ENCODE assay signal across 33 cellular contexts in the genomic region with DNA sequence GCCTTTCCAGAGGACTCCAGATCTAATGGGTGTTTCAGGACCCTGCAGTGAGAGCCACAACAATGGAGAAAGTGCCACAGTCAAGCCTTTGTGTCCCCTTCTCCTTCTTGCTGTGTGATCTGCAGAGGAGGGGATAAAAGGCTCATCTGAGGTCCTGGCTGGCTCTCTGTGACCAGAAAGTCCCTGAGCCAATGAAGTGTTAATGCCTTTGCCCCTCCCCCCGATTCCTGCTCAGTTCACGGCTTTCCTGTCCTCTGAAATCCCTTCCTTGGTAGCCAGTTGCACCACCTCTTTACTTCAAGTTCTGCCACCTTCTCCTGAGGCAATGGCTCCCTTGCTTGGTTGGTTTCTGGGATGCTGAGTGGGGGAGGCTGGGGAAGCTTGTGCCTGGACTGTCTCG. TPM values are rescaled to one million over a fixed set of nuclear protein-coding genes. Genes with fewer than 3 reads are reported as not detected.
DNase-seq lines count a peak whose midpoint lies in the region; ATAC-seq lines count a peak whose summit lies in the region.
"Had no signal": no experiment of that assay in that cellular context is flagged by ENCODE, and none has a peak within 500 bp of the region (broad histone marks: within the 10 kb centered on the region; RNA-seq: fewer than 3 reads in every experiment).

No MANE protein-coding gene starts in this region.

- H3K4me1 Mint-ChIP-seq in activated naive CD8-positive, alpha-beta T cell treated with anti-CD3 and anti-CD28 coated beads, Interleukin-2, amount 10 ng/mL, durations not matched to agents 7 days and 5 days, result peaks cover 52% of the 10 kb centered on the region
- peaks cover 62% of the 10 kb centered on the region for H3K4me1 Mint-ChIP-seq in activated naive CD8-positive, alpha-beta T cell treated with anti-CD3 and anti-CD28 coated beads for 36 hours
- peaks cover 65% of the 10 kb centered on the region for H3K4me1 Mint-ChIP-seq in T-helper 17 cell
- H3K4me1 Mint-ChIP-seq in memory B cell, result peaks cover 70% of the 10 kb centered on the region
- H3K4me1 Mint-ChIP-seq in stimulated activated naive B cell treated with anti-CD40 and anti-IgM and Interleukin-4, amounts not matched to agents 10 μg/mL and 1 μg/mL and 100 μg/mL, for 72 hours, result peaks cover 66 to 93% of the 10 kb centered on the region in 2 donors
- peaks cover 86% of the 10 kb centered on the region for H3K4me1 Mint-ChIP-seq in activated CD4-positive, alpha-beta T cell treated with anti-CD3 and anti-CD28 coated beads, Interleukin-2, amount 10 ng/mL, durations not matched to agents 7 days and 5 days

- no peak for ATAC-seq in activated naive CD8-positive, alpha-beta T cell treated with anti-CD3 and anti-CD28 coated beads, Interleukin-2, amount 10 ng/mL, durations not matched to agents 7 days and 5 days (ENCODE audit: low read depth)
- ATAC-seq in T-helper 17 cell (no peak), memory B cell (ENCODE audit: low read depth) (no peak), HG03025 (IDR thresholded peaks at IDR 0.05; ENCODE audit: low FRiP score, unreplicated experiment) (no peak)
- ATAC-seq in stimulated activated naive B cell treated with anti-CD40 and anti-IgM and Interleukin-4, amounts not matched to agents 10 μg/mL and 1 μg/mL and 100 μg/mL, for 72 hours (replicated peaks), result no peak
- ATAC-seq: activated CD4-positive, alpha-beta T cell treated with anti-CD3 and anti-CD28 coated beads for 36 hours; activated CD8-positive, alpha-beta T cell treated with anti-CD3 and anti-CD28 coated beads, Interleukin-2, amount 10 ng/mL, durations not matched to agents 7 days and 5 days; foreskin keratinocyte; heart left ventricle; HepG2; Right ventricle myocardium inferior had no signal

- H3K27me3 Mint-ChIP-seq in activated naive CD8-positive, alpha-beta T cell treated with anti-CD3 and anti-CD28 coated beads, Interleukin-2, amount 10 ng/mL, durations not matched to agents 7 days and 5 days, result no peaks in the 10 kb centered on the region
- no peaks in the 10 kb centered on the region for H3K27me3 Mint-ChIP-seq in activated naive CD8-positive, alpha-beta T cell treated with anti-CD3 and anti-CD28 coated beads for 36 hours
- H3K27me3 Mint-ChIP-seq in T-helper 17 cell, result no peaks in the 10 kb centered on the region
- H3K27me3 Mint-ChIP-seq in memory B cell, result no peaks in the 10 kb centered on the region
- no peaks in the 10 kb centered on the region for H3K27me3 Mint-ChIP-seq in stimulated activated naive B cell treated with anti-CD40 and anti-IgM and Interleukin-4, amounts not matched to agents 10 μg/mL and 1 μg/mL and 100 μg/mL, for 72 hours
- H3K27me3 Mint-ChIP-seq in activated CD4-positive, alpha-beta T cell treated with anti-CD3 and anti-CD28 coated beads, Interleukin-2, amount 10 ng/mL, durations not matched to agents 7 days and 5 days, result no peaks in the 10 kb centered on the region
- H3K27me3 Mint-ChIP-seq: activated CD4-positive, alpha-beta T cell treated with anti-CD3 and anti-CD28 coated beads for 36 hours had no signal

- DNase-seq in activated naive CD8-positive, alpha-beta T cell treated with anti-CD3 and anti-CD28 coated beads, Interleukin-2, amount 10 ng/mL, durations not matched to agents 7 days and 5 days, result no peak
- no peak for DNase-seq in activated naive CD8-positive, alpha-beta T cell treated with anti-CD3 and anti-CD28 coated beads for 36 hours
- DNase-seq in T-helper 17 cell, result no peak
- no peak for DNase-seq in memory B cell (ENCODE audit: low spot score in 2 of 2)
- DNase-seq in stimulated activated naive B cell treated with anti-CD40 and anti-IgM and Interleukin-4, amounts not matched to agents 10 μg/mL and 1 μg/mL and 100 μg/mL, for 72 hours, result no peak
- no peak for DNase-seq in globus pallidus (ENCODE audit: low spot score)
- no peak for DNase-seq in activated CD4-positive, alpha-beta T cell treated with anti-CD3 and anti-CD28 coated beads, Interleukin-2, amount 10 ng/mL, durations not matched to agents 7 days and 5 days
- DNase-seq: activated CD4-positive, alpha-beta T cell treated with anti-CD3 and anti-CD28 coated beads for 36 hours; activated CD8-positive, alpha-beta T cell treated with anti-CD3 and anti-CD28 coated beads, Interleukin-2, amount 10 ng/mL, durations not matched to agents 7 days and 5 days; AML-193; central memory CD4-positive, alpha-beta T cell; COR-L47; DMS79 treated with DMSO at 0.1 percent for 48 hours; esophagus squamous epithelium; foreskin keratinocyte; GDM1; heart left ventricle; Kasumi-1; NCI-H1436; NCI-H226; NCI-H526 treated with DMSO at 0.1 percent for 48 hours; NK-92 treated with Interleukin-12 subunit alpha and Interleukin-12 subunit beta, amount 100 ng/mL, for 24 hours; SK-N-SH; stimulated activated CD8-positive, alpha-beta memory T cell treated with anti-CD3 and anti-CD28 coated beads, Interleukin-4, amount 100 ng/mL, for 48 hours; T-helper 2 cell; thyroid gland had no signal

- H3K4me3 Mint-ChIP-seq in activated naive CD8-positive, alpha-beta T cell treated with anti-CD3 and anti-CD28 coated beads, Interleukin-2, amount 10 ng/mL, durations not matched to agents 7 days and 5 days, result no peak overlapping the region
- H3K4me3 Mint-ChIP-seq in activated naive CD8-positive, alpha-beta T cell treated with anti-CD3 and anti-CD28 coated beads for 36 hours, result no peak overlapping the region
- H3K4me3 Mint-ChIP-seq in T-helper 17 cell, result no peak overlapping the region
- H3K4me3 Mint-ChIP-seq in memory B cell, result peak overlapping the region; percentile 47
- peak overlapping the region; percentile 25 to 40 for H3K4me3 Mint-ChIP-seq in stimulated activated naive B cell treated with anti-CD40 and anti-IgM and Interleukin-4, amounts not matched to agents 10 μg/mL and 1 μg/mL and 100 μg/mL, for 72 hours
- H3K4me3 Mint-ChIP-seq in activated CD4-positive, alpha-beta T cell treated with anti-CD3 and anti-CD28 coated beads, Interleukin-2, amount 10 ng/mL, durations not matched to agents 7 days and 5 days, result no peak overlapping the region
- H3K4me3 Mint-ChIP-seq: activated CD4-positive, alpha-beta T cell treated with anti-CD3 and anti-CD28 coated beads for 36 hours; activated CD8-positive, alpha-beta T cell treated with anti-CD3 and anti-CD28 coated beads, Interleukin-2, amount 10 ng/mL, durations not matched to agents 7 days and 5 days; mesothelial cell of epicardium had no signal

- CTCF ChIA-PET in activated CD4-positive, alpha-beta T cell treated with anti-CD3 and anti-CD28 coated beads, Interleukin-2, amount 10 ng/mL, durations not matched to agents 7 days and 5 days (lab: Charles Lee), result interaction anchor here (0.6 to 2.1 kb wide), 2 partner anchors 16 to 690 kb away, joined by 3 to 9 read pairs; no protein-coding TSS in a partner anchor

- POLR2A ChIA-PET in activated naive CD8-positive, alpha-beta T cell treated with anti-CD3 and anti-CD28 coated beads, Interleukin-2, amount 10 ng/mL, durations not matched to agents 7 days and 5 days (lab: Charles Lee), result no interaction called here
- POLR2A ChIA-PET in activated CD4-positive, alpha-beta T cell treated with anti-CD3 and anti-CD28 coated beads, Interleukin-2, amount 10 ng/mL, durations not matched to agents 7 days and 5 days (lab: Charles Lee), result no interaction called here

- peaks cover 30% of the 10 kb centered on the region for H3K36me3 Mint-ChIP-seq in activated naive CD8-positive, alpha-beta T cell treated with anti-CD3 and anti-CD28 coated beads, Interleukin-2, amount 10 ng/mL, durations not matched to agents 7 days and 5 days
- peaks cover 16% of the 10 kb centered on the region for H3K36me3 Mint-ChIP-seq in activated naive CD8-positive, alpha-beta T cell treated with anti-CD3 and anti-CD28 coated beads for 36 hours
- peaks cover 6% of the 10 kb centered on the region for H3K36me3 Mint-ChIP-seq in T-helper 17 cell (ENCODE audit: low read depth)
- peaks cover 26% of the 10 kb centered on the region for H3K36me3 Mint-ChIP-seq in memory B cell
- peaks cover 20 to 43% of the 10 kb centered on the region in 2 donors for H3K36me3 Mint-ChIP-seq in stimulated activated naive B cell treated with anti-CD40 and anti-IgM and Interleukin-4, amounts not matched to agents 10 μg/mL and 1 μg/mL and 100 μg/mL, for 72 hours
- peaks cover 55% of the 10 kb centered on the region for H3K36me3 Mint-ChIP-seq in activated CD4-positive, alpha-beta T cell treated with anti-CD3 and anti-CD28 coated beads, Interleukin-2, amount 10 ng/mL, durations not matched to agents 7 days and 5 days (ENCODE audit: low read depth)
- H3K36me3 Mint-ChIP-seq: mesothelial cell of epicardium had no signal

- H3K27ac Mint-ChIP-seq in activated naive CD8-positive, alpha-beta T cell treated with anti-CD3 and anti-CD28 coated beads, Interleukin-2, amount 10 ng/mL, durations not matched to agents 7 days and 5 days, result peak overlapping the region; percentile 21
- H3K27ac Mint-ChIP-seq in activated naive CD8-positive, alpha-beta T cell treated with anti-CD3 and anti-CD28 coated beads for 36 hours, result no peak overlapping the region
- H3K27ac Mint-ChIP-seq in T-helper 17 cell (peak overlapping the region; percentile 34), memory B cell (peak overlapping the region; percentile 75)
- H3K27ac Mint-ChIP-seq in stimulated activated naive B cell treated with anti-CD40 and anti-IgM and Interleukin-4, amounts not matched to agents 10 μg/mL and 1 μg/mL and 100 μg/mL, for 72 hours, result peak overlapping the region; percentile 92
- H3K27ac Mint-ChIP-seq in activated CD4-positive, alpha-beta T cell treated with anti-CD3 and anti-CD28 coated beads, Interleukin-2, amount 10 ng/mL, durations not matched to agents 7 days and 5 days, result no peak overlapping the region
- H3K27ac Mint-ChIP-seq: activated CD4-positive, alpha-beta T cell treated with anti-CD3 and anti-CD28 coated beads for 36 hours; activated CD8-positive, alpha-beta T cell treated with anti-CD3 and anti-CD28 coated beads, Interleukin-2, amount 10 ng/mL, durations not matched to agents 7 days and 5 days; activated T-helper 2 cell treated with anti-CD3 and anti-CD28 coated beads, Interferon-gamma antibody, Interleukin-2, Interleukin-4, amounts not matched to agents 10 μg/mL and 5 μg/mL and 100 μg/mL, durations not matched to agents 14 hours and 24 hours and 36 hours; mesothelial cell of epicardium had no signal

- H3K9me3 Mint-ChIP-seq in activated naive CD8-positive, alpha-beta T cell treated with anti-CD3 and anti-CD28 coated beads, Interleukin-2, amount 10 ng/mL, durations not matched to agents 7 days and 5 days, result no peaks in the 10 kb centered on the region
- H3K9me3 Mint-ChIP-seq in activated naive CD8-positive, alpha-beta T cell treated with anti-CD3 and anti-CD28 coated beads for 36 hours, result no peaks in the 10 kb centered on the region
- no peaks in the 10 kb centered on the region for H3K9me3 Mint-ChIP-seq in memory B cell
- no peaks in the 10 kb centered on the region for H3K9me3 Mint-ChIP-seq in stimulated activated naive B cell treated with anti-CD40 and anti-IgM and Interleukin-4, amounts not matched to agents 10 μg/mL and 1 μg/mL and 100 μg/mL, for 72 hours
- H3K9me3 Mint-ChIP-seq in activated CD4-positive, alpha-beta T cell treated with anti-CD3 and anti-CD28 coated beads, Interleukin-2, amount 10 ng/mL, durations not matched to agents 7 days and 5 days, result no peaks in the 10 kb centered on the region
- H3K9me3 Mint-ChIP-seq: activated T-helper 2 cell treated with anti-CD3 and anti-CD28 coated beads, Interferon-gamma antibody, Interleukin-2, Interleukin-4, amounts not matched to agents 10 μg/mL and 5 μg/mL and 100 μg/mL, durations not matched to agents 14 hours and 24 hours and 36 hours; mesothelial cell of epicardium had no signal

- no peaks in the 10 kb centered on the region for H3K9me3 ChIP-seq in T-helper 17 cell (ENCODE audit: control insufficient read depth, low read length, poor library complexity, severe bottlenecking)
- H3K9me3 ChIP-seq: esophagus squamous epithelium, heart left ventricle, right atrium auricular region, SK-N-SH, thyroid gland, vagina had no signal

RNA-seq across cellular contexts. Expression of a gene that starts 47.6 kb away (rescaled TPM):
- 10 to 100 TPM; 83.4 to 86.5 TPM for total RNA-seq in activated naive CD8-positive, alpha-beta T cell treated with anti-CD3 and anti-CD28 coated beads, Interleukin-2, amount 10 ng/mL, durations not matched to agents 7 days and 5 days
- 10 to 100 TPM; 37.5 to 38.9 TPM for total RNA-seq in activated naive CD8-positive, alpha-beta T cell treated with anti-CD3 and anti-CD28 coated beads for 36 hours
- 100 to 1,000 TPM; 113 to 117 TPM for total RNA-seq in T-helper 17 cell
- 100 to 1,000 TPM; 106 to 134 TPM for total RNA-seq in activated CD4-positive, alpha-beta T cell treated with anti-CD3 and anti-CD28 coated beads, Interleukin-2, amount 10 ng/mL, durations not matched to agents 7 days and 5 days
- total RNA-seq: HepG2 had no signal

Comparison
In these comparisons a context has a peak if more than half of its experiments do, and no peak if none do; other contexts are left out.
1. H3K27ac Mint-ChIP-seq: peak in activated naive CD8-positive, alpha-beta T cell treated with anti-CD3 and anti-CD28 coated beads, Interleukin-2, amount 10 ng/mL, durations not matched to agents 7 days and 5 days (single experiment), T-helper 17 cell (single experiment), memory B cell (single experiment) and stimulated activated naive B cell treated with anti-CD40 and anti-IgM and Interleukin-4, amounts not matched to agents 10 μg/mL and 1 μg/mL and 100 μg/mL, for 72 hours (single experiment); none in activated naive CD8-positive, alpha-beta T cell treated with anti-CD3 and anti-CD28 coated beads for 36 hours (single experiment) and activated CD4-positive, alpha-beta T cell treated with anti-CD3 and anti-CD28 coated beads, Interleukin-2, amount 10 ng/mL, durations not matched to agents 7 days and 5 days (single experiment).
2. H3K4me3 Mint-ChIP-seq: peak in memory B cell (single experiment) and stimulated activated naive B cell treated with anti-CD40 and anti-IgM and Interleukin-4, amounts not matched to agents 10 μg/mL and 1 μg/mL and 100 μg/mL, for 72 hours (2 of 2); none in activated naive CD8-positive, alpha-beta T cell treated with anti-CD3 and anti-CD28 coated beads, Interleukin-2, amount 10 ng/mL, durations not matched to agents 7 days and 5 days (single experiment), activated naive CD8-positive, alpha-beta T cell treated with anti-CD3 and anti-CD28 coated beads for 36 hours (single experiment), T-helper 17 cell (single experiment) and activated CD4-positive, alpha-beta T cell treated with anti-CD3 and anti-CD28 coated beads, Interleukin-2, amount 10 ng/mL, durations not matched to agents 7 days and 5 days (single experiment).